In the genomic region with DNA sequence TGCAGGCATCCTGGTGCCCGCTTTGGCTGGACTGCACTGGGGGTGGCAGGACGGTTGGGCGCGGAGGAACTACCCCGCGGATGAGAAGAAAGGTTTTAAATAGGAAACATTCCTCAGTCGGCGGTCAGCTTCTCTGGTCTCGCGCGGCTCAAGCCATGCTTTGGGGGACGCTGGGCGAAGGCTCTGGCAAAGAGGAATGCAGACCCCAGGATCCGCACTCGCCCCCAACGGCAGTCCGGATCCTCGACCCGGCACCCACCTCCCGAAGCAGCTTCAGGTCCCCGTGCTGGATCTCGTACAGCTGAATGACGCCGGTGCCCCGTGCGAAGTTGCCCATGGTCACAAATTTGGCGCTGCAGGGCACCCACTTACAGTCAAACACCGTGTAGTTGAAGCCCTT, we compare ENCODE assay signal across 8 cellular contexts. TPM values are rescaled to one million over a fixed set of nuclear protein-coding genes. Genes with fewer than 3 reads are reported as not detected.
DNase-seq lines count a peak whose midpoint lies in the region; ATAC-seq lines count a peak whose summit lies in the region.

No MANE protein-coding gene starts in this region.

- CTCF ChIA-PET in CD8-positive, alpha-beta memory T cell (lab: Charles Lee): interaction anchor here (1.0 to 2.2 kb wide), 10 partner anchors 12 to 284 kb away, joined by 3 to 8 read pairs (median 4); partner anchors contain the start of gene PPP3R1

- H3K4me1 Mint-ChIP-seq in CD8-positive, alpha-beta memory T cell: peaks cover 40 to 65% (median 61%) of the 10 kb centered on the region in 3 donors
- H3K4me1 Mint-ChIP-seq in activated naive CD8-positive, alpha-beta T cell treated with anti-CD3 and anti-CD28 coated beads, Interleukin-2, amount 50 U/mL, for 24 hours: peaks cover 51% of the 10 kb centered on the region
- H3K4me1 Mint-ChIP-seq in stimulated activated effector memory CD8-positive, alpha-beta T cell treated with anti-CD3 and anti-CD28 coated beads, Interleukin-12 subunit alpha, Interleukin-12 subunit beta, amount 100 ng/mL, for 72 hours: peaks cover 30% of the 10 kb centered on the region

- peaks cover 43% of the 10 kb centered on the region for H3K4me1 ChIP-seq in CD8-positive, alpha-beta memory T cell (ENCODE audit: insufficient read depth, low read length)
- peaks cover 3% of the 10 kb centered on the region for H3K4me1 ChIP-seq in iPS-15b (ENCODE audit: control insufficient read depth, insufficient read depth, low read length)

- peak overlapping the region; percentile 88 for H3K4me3 ChIP-seq in CD8-positive, alpha-beta memory T cell (ENCODE audit: low read length)
- peak overlapping the region; percentile 95 for H3K4me3 ChIP-seq in iPS-15b (ENCODE audit: low read depth, low read length)

- H3K27ac ChIP-seq in CD8-positive, alpha-beta memory T cell (ENCODE audit: low read depth, low read length): peak overlapping the region; percentile 90

- H3K27ac Mint-ChIP-seq in CD8-positive, alpha-beta memory T cell: peak overlapping the region; percentile 97 to 100 (median 100)
- H3K27ac Mint-ChIP-seq in activated naive CD8-positive, alpha-beta T cell treated with anti-CD3 and anti-CD28 coated beads, Interleukin-2, amount 50 U/mL, for 24 hours: peak overlapping the region; percentile 99
- H3K27ac Mint-ChIP-seq in stimulated activated effector memory CD8-positive, alpha-beta T cell treated with anti-CD3 and anti-CD28 coated beads, Interleukin-12 subunit alpha, Interleukin-12 subunit beta, amount 100 ng/mL, for 72 hours: peak overlapping the region; percentile 100

- H3K27me3 ChIP-seq in CD8-positive, alpha-beta memory T cell (ENCODE audit: insufficient read depth, low read length, poor library complexity, severe bottlenecking): no peaks in the 10 kb centered on the region
- H3K27me3 ChIP-seq in iPS-15b (ENCODE audit: control insufficient read depth, insufficient read depth, low read length): no peaks in the 10 kb centered on the region

- H3K9me3 ChIP-seq in CD8-positive, alpha-beta memory T cell (ENCODE audit: low read length): no peaks in the 10 kb centered on the region
- no peaks in the 10 kb centered on the region for H3K9me3 ChIP-seq in iPS-15b (ENCODE audit: control insufficient read depth, insufficient read depth, low read length)

- H3K9ac ChIP-seq in iPS-15b (ENCODE audit: low read depth, low read length): peak overlapping the region; percentile 94

- ATAC-seq in GM19372 (IDR thresholded peaks at IDR 0.05; ENCODE audit: low read depth, unreplicated experiment) (peak; percentile 21), HG03378 (IDR thresholded peaks at IDR 0.05; ENCODE audit: unreplicated experiment) (peak; percentile 13), HG02973 (IDR thresholded peaks at IDR 0.05; ENCODE audit: unreplicated experiment) (no peak)
- ATAC-seq in activated naive CD8-positive, alpha-beta T cell treated with anti-CD3 and anti-CD28 coated beads, Interleukin-2, amount 50 U/mL, for 24 hours: peak; percentile 47
- ATAC-seq in stimulated activated effector memory CD8-positive, alpha-beta T cell treated with anti-CD3 and anti-CD28 coated beads, Interleukin-12 subunit alpha, Interleukin-12 subunit beta, amount 100 ng/mL, for 72 hours: peak; percentile 73

- H3K4me3 Mint-ChIP-seq in CD8-positive, alpha-beta memory T cell: peak overlapping the region; percentile 94 to 99 (median 99)
- peak overlapping the region; percentile 94 for H3K4me3 Mint-ChIP-seq in activated naive CD8-positive, alpha-beta T cell treated with anti-CD3 and anti-CD28 coated beads, Interleukin-2, amount 50 U/mL, for 24 hours
- peak overlapping the region; percentile 98 for H3K4me3 Mint-ChIP-seq in stimulated activated effector memory CD8-positive, alpha-beta T cell treated with anti-CD3 and anti-CD28 coated beads, Interleukin-12 subunit alpha, Interleukin-12 subunit beta, amount 100 ng/mL, for 72 hours

- H3K27me3 Mint-ChIP-seq in CD8-positive, alpha-beta memory T cell: peaks cover 0 to 4% of the 10 kb centered on the region in 2 donors
- no peaks in the 10 kb centered on the region for H3K27me3 Mint-ChIP-seq in activated naive CD8-positive, alpha-beta T cell treated with anti-CD3 and anti-CD28 coated beads, Interleukin-2, amount 50 U/mL, for 24 hours

- H3K36me3 Mint-ChIP-seq in CD8-positive, alpha-beta memory T cell: peaks cover 7 to 43% (median 10%) of the 10 kb centered on the region in 3 donors
- peaks cover 35% of the 10 kb centered on the region for H3K36me3 Mint-ChIP-seq in activated naive CD8-positive, alpha-beta T cell treated with anti-CD3 and anti-CD28 coated beads, Interleukin-2, amount 50 U/mL, for 24 hours (ENCODE audit: low read depth)
- peaks cover 43% of the 10 kb centered on the region for H3K36me3 Mint-ChIP-seq in stimulated activated effector memory CD8-positive, alpha-beta T cell treated with anti-CD3 and anti-CD28 coated beads, Interleukin-12 subunit alpha, Interleukin-12 subunit beta, amount 100 ng/mL, for 72 hours

- peaks cover 19% of the 10 kb centered on the region for H3K36me3 ChIP-seq in CD8-positive, alpha-beta memory T cell (ENCODE audit: insufficient read depth, low read length)
- H3K36me3 ChIP-seq in iPS-15b (ENCODE audit: control insufficient read depth, insufficient read depth, low read length): peaks cover 14% of the 10 kb centered on the region

- no peaks in the 10 kb centered on the region for H3K9me3 Mint-ChIP-seq in CD8-positive, alpha-beta memory T cell
- no peaks in the 10 kb centered on the region for H3K9me3 Mint-ChIP-seq in activated naive CD8-positive, alpha-beta T cell treated with anti-CD3 and anti-CD28 coated beads, Interleukin-2, amount 50 U/mL, for 24 hours
- H3K9me3 Mint-ChIP-seq in stimulated activated effector memory CD8-positive, alpha-beta T cell treated with anti-CD3 and anti-CD28 coated beads, Interleukin-12 subunit alpha, Interleukin-12 subunit beta, amount 100 ng/mL, for 72 hours: no peaks in the 10 kb centered on the region

- POLR2A ChIA-PET in CD8-positive, alpha-beta memory T cell (lab: Charles Lee): interaction anchor here (1.3 to 2.4 kb wide), 3 partner anchors 90 to 95 kb away, joined by 4 to 21 read pairs (median 5); partner anchors contain the start of genes C1D and PPP3R1

- no peak for DNase-seq in CD8-positive, alpha-beta memory T cell
- DNase-seq in activated naive CD8-positive, alpha-beta T cell treated with anti-CD3 and anti-CD28 coated beads, Interleukin-2, amount 50 U/mL, for 24 hours: no peak
- no peak for DNase-seq in stimulated activated effector memory CD8-positive, alpha-beta T cell treated with anti-CD3 and anti-CD28 coated beads, Interleukin-12 subunit alpha, Interleukin-12 subunit beta, amount 100 ng/mL, for 72 hours (ENCODE audit: low spot score in 2 of 2)
- no peak for DNase-seq in mucosa of gallbladder (ENCODE audit: low spot score)

RNA-seq across cellular contexts. Expression of gene PNO1, which starts 0.7 kb away (rescaled TPM):
- 10 to 100 TPM; 38.1 to 42.0 TPM for total RNA-seq in CD8-positive, alpha-beta memory T cell
- polyA plus RNA-seq in CD8-positive, alpha-beta memory T cell: 18.1 TPM
- 8.0 TPM for total RNA-seq in mucosa of gallbladder
